Comparison of ENCODE assay signal across 1 cellular context in the genomic region with DNA sequence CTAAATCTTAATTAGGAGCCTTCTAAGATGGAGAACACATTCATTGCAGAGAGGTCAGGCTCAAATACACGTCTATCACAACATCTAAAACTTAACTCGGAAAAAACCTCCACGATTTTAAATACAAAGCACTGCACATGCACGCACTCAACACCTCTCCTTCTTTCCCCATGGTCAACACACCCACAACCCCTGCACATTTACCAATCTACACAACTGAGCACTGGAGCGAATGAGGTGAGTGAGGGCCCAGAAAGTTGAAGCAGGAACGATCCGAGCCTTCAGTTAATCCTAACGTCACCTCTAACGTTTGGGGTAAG.
TF ChIP-seq lines count a peak whose summit lies in the region.

No MANE protein-coding gene starts in this region.

TF ChIP-seq in endothelial cell of umbilical vein, 7 proteins besides CTCF, POLR2A, EP300 and RAD21:
- TF ChIP-seq MYC (IDR thresholded peaks at IDR 0.05; ENCODE audit: low read depth, low read length) (no peak), POLR2AphosphoS5 (IDR thresholded peaks at IDR 0.05; ENCODE audit: insufficient read depth, low read depth, low read length) (no peak), EZH2 (IDR thresholded peaks at IDR 0.05; ENCODE audit: borderline replicate concordance, low read depth, low read length, severe bottlenecking) (no peak), JUN (IDR thresholded peaks at IDR 0.05; ENCODE audit: borderline replicate concordance, insufficient read depth, insufficient read length, low read depth) (no peak), FOS (IDR thresholded peaks at IDR 0.05; ENCODE audit: borderline replicate concordance, insufficient read depth, low read length) (no peak), GATA2 (IDR thresholded peaks at IDR 0.05; ENCODE audit: insufficient read depth, insufficient read length, low read depth, low read length) (no peak)
- TF ChIP-seq, protein P1, sequence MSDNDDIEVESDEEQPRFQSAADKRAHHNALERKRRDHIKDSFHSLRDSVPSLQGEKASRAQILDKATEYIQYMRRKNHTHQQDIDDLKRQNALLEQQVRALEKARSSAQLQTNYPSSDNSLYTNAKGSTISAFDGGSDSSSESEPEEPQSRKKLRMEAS (IDR thresholded peaks at IDR 0.05; ENCODE audit: insufficient read depth, insufficient read length) = no peak
